8 cellular contexts compared by ENCODE assay signal in genomic region chr14:59187802-59188460, GRCh38. TPM values are rescaled to one million over a fixed set of nuclear protein-coding genes. Genes with fewer than 3 reads are reported as not detected.
DNase-seq lines count a peak whose midpoint lies in the region; ATAC-seq and TF ChIP-seq lines count a peak whose summit lies in the region.

No MANE protein-coding gene starts in this region.

- POLR2A ChIA-PET in SK-N-SH (lab: Yijun Ruan, JAX) = interaction anchor here (0.6 to 2.2 kb wide), 5 partner anchors 15 to 296 kb away, joined by 3 to 8 read pairs (median 3); partner anchors contain the start of genes JKAMP and L3HYPDH

- H4K20me1 ChIP-seq in SK-N-SH (ENCODE audit: insufficient read depth) = no peaks in the 10 kb centered on the region

- H3F3A ChIP-seq in SK-N-SH (replicated peaks; ENCODE audit: insufficient read depth) = peaks cover 4% of the 10 kb centered on the region

- peaks cover 26 to 36% of the 10 kb centered on the region in 2 donors for H3K4me1 Mint-ChIP-seq in immature natural killer cell

- H3K9me2 ChIP-seq in SK-N-SH = no peaks in the 10 kb centered on the region

- peaks cover 6 to 9% (median 9%) of the 10 kb centered on the region in 3 donors for H3K27me3 Mint-ChIP-seq in immature natural killer cell (ENCODE audit: low read depth in 3 of 3)

- H3K9ac ChIP-seq in HUES6 (ENCODE audit: low read length) = peak overlapping the region; percentile 59
- H3K9ac ChIP-seq in SK-N-SH = peak overlapping the region; percentile 72

- in situ Hi-C loops in astrocyte of the cerebellum (cut with HindIII; ENCODE audit: low sequenced_read_pairs) = no loop called here

- no peak for TF ChIP-seq EP300 in SK-N-SH (IDR thresholded peaks at IDR 0.05; ENCODE audit: borderline replicate concordance in 1 of 2, low read depth in 1 of 2, low read length in 1 of 2)

- no peaks in the 10 kb centered on the region for H3K9me3 ChIP-seq in HUES6 (ENCODE audit: control insufficient read depth, insufficient read depth, low read depth, low read length)
- no peaks in the 10 kb centered on the region for H3K9me3 ChIP-seq in SK-N-SH

- H3K4me2 ChIP-seq in SK-N-SH = peak overlapping the region; percentile 82

- H3K36me3 Mint-ChIP-seq in immature natural killer cell = no peaks in the 10 kb centered on the region

- DNase-seq in DMS153 (lab: John Stamatoyannopoulos, UW) (peak; percentile 43), SK-N-SH (peak; percentile 43), astrocyte of the cerebellum (ENCODE audit: low read depth) (no peak), immature natural killer cell (peak; percentile 53 to 58 (median 57)), foreskin melanocyte (no peak)
- DNase-seq in stimulated activated CD4-positive, alpha-beta T cell treated with anti-CD3 and anti-CD28 coated beads, Interleukin-1b, Interleukin-23, amount 100 ng/mL, for 48 hours = peak; percentile 26

- H3K27me3 ChIP-seq in HUES6 (ENCODE audit: control insufficient read depth, insufficient read depth, low read length) = peaks cover 32% of the 10 kb centered on the region
- no peaks in the 10 kb centered on the region for H3K27me3 ChIP-seq in SK-N-SH (ENCODE audit: insufficient read depth)

- no peaks in the 10 kb centered on the region for H3K9me3 Mint-ChIP-seq in immature natural killer cell

- TF ChIP-seq CTCF in SK-N-SH (IDR thresholded peaks at IDR 0.05) = no peak
- no peak for TF ChIP-seq CTCF in astrocyte of the cerebellum (IDR thresholded peaks at IDR 0.05; ENCODE audit: low read depth, low read length, missing control alignments)

- 2% methylated on average over 32 of the region's 43 CpGs for WGBS in SK-N-SH (ENCODE audit: low lambda C conversion rate)

- ATAC-seq in GM21528 (IDR thresholded peaks at IDR 0.05; ENCODE audit: low FRiP score, unreplicated experiment) = peak; percentile 31

- H3K27ac ChIP-seq in HUES6 (ENCODE audit: low read depth, low read length) (no peak overlapping the region), SK-N-SH (ENCODE audit: low read depth in 2 of 2, low read length in 1 of 2) (peak overlapping the region; percentile 70 to 86)

- H3K4me3 ChIP-seq in HUES6 (ENCODE audit: low read depth, low read length) = peak overlapping the region; percentile 63
- peak overlapping the region; percentile 95 to 99 for H3K4me3 ChIP-seq in SK-N-SH (ENCODE audit: low read depth in 2 of 2, low read length in 1 of 2)
- peak overlapping the region; percentile 94 for H3K4me3 ChIP-seq in astrocyte of the cerebellum (ENCODE audit: low read depth, low read length)

- H3K27ac Mint-ChIP-seq in immature natural killer cell = peak overlapping the region; percentile 91 to 98 (median 93)

- H2AFZ ChIP-seq in SK-N-SH (ENCODE audit: low read depth) = peak overlapping the region; percentile 96

- CTCF ChIA-PET in SK-N-SH (lab: Yijun Ruan, JAX) = interaction anchor here (0.9 to 1.6 kb wide), 5 partner anchors 16 to 475 kb away, joined by 3 to 5 read pairs (median 4); no protein-coding TSS in a partner anchor

- H3K36me3 ChIP-seq in HUES6 (ENCODE audit: control insufficient read depth, insufficient read depth, low read length) (no peaks in the 10 kb centered on the region), SK-N-SH (replicated peaks in 1 of 2; ENCODE audit: control insufficient read depth in 1 of 2, insufficient read depth in 2 of 2, low read length in 1 of 2) (no peaks in the 10 kb centered on the region)

- H3K79me2 ChIP-seq in SK-N-SH (ENCODE audit: insufficient read depth) = peaks cover 33% of the 10 kb centered on the region

- no peak for TF ChIP-seq RAD21 in SK-N-SH (IDR thresholded peaks at IDR 0.05; ENCODE audit: low read length)

- peak overlapping the region; percentile 93 to 100 (median 95) for H3K4me3 Mint-ChIP-seq in immature natural killer cell

- H3K4me1 ChIP-seq in HUES6 (ENCODE audit: control insufficient read depth, insufficient read depth, low read length) (no peaks in the 10 kb centered on the region; the same call in 1 of the 2 replicates), SK-N-SH (ENCODE audit: control insufficient read depth in 1 of 2, insufficient read depth in 2 of 2, low read depth in 1 of 2, low read length in 1 of 2) (peaks cover 0 to 13% of the 10 kb centered on the region in 2 experiments; a peak in 2 of 4 replicates)

TF ChIP-seq in SK-N-SH, 30 proteins besides CTCF, POLR2A, EP300 and RAD21:
- TF ChIP-seq POLR2AphosphoS5 (IDR thresholded peaks at IDR 0.05; ENCODE audit: low read depth, low read length) (peak; percentile 74), MXI1 (IDR thresholded peaks at IDR 0.05; ENCODE audit: low read depth, low read length) (peak; percentile 68; the same call in 1 of the 2 replicates), GABPA (IDR thresholded peaks at IDR 0.05; ENCODE audit: low read depth) (no peak), TAF1 (IDR thresholded peaks at IDR 0.05; ENCODE audit: borderline replicate concordance, low read depth, low read length) (peak; percentile 23; the same call in 1 of the 2 replicates), MAX (IDR thresholded peaks at IDR 0.05; ENCODE audit: low read depth) (peak; percentile 15; the same call in 1 of the 2 replicates)

RNA-seq across cellular contexts. Expression of gene DAAM1, which starts 0.5 kb away (rescaled TPM):
- polyA plus RNA-seq in SK-N-SH (2012; rRNA removed) = 5.1 and 5.5 TPM in 2 replicates
- 5.0 and 10.1 TPM in 2 replicates for polyA plus RNA-seq in SK-N-SH (2012; cell fraction: cytosol; rRNA removed)
- 7.0 and 10.8 TPM in 2 replicates for polyA plus RNA-seq in SK-N-SH (2012; cell fraction: nucleus; rRNA removed)
- polyA plus RNA-seq in immature natural killer cell = 10 to 100 TPM in 2 of 3 donors, 1 to 10 TPM in 1; 7.3 to 14.2 (median 12.1) TPM

Comparison
In these comparisons a context has a peak if more than half of its experiments do, and no peak if none do; other contexts are left out.
1. DNase-seq: peak in DMS153 (single experiment), SK-N-SH (single experiment), immature natural killer cell (3 of 3) and stimulated activated CD4-positive, alpha-beta T cell treated with anti-CD3 and anti-CD28 coated beads, Interleukin-1b, Interleukin-23, amount 100 ng/mL, for 48 hours (single experiment); none in astrocyte of the cerebellum (single experiment) and foreskin melanocyte (single experiment).
2. Peak in every context shown above with its lines, with median percentiles within 50 percentile points of each other: H3K4me3 ChIP-seq.